ENCODE assay signal across 22 cellular contexts in the genomic region with DNA sequence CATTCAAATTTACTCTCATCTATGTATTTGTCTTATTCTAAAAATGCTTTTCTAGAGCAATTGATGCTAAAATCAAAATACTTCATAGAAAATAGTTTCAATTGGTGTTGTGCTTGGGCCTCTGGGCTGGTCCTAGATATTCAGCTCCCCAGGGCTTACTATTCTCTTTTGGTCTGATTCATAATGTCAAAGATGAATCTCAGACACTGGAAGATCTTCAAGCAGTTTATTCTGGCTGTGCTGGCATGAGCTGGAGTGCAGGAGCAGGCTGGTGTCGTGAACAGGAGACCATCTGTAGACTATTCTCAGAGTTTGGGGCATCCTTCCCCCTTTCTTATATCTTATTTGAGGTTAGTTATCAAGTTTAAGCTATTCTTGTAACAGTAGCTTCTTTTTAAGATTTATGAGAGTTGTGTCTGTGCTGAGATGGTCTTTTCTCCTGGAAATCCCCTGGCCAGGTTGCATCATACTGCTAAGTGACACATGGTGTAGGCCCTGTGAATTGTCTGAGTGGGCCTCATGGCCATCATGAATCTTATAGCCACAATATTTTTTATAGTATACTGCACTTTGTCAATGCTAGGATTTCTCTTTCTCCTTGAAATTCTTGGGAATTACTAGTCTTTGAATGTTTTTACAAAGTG.
DNase-seq lines count a peak whose midpoint lies in the region; ATAC-seq, FAIRE-seq and TF ChIP-seq lines count a peak whose summit lies in the region.
"Had no signal": no experiment of that assay in that cellular context is flagged by ENCODE, and none has a peak within 500 bp of the region (broad histone marks: within the 10 kb centered on the region; RNA-seq: fewer than 3 reads in every experiment).

No MANE protein-coding gene starts in this region.

- intact Hi-C loops in vagina (cut with DNase I) = no loop called here

- no peak for TF ChIP-seq POLR2A in vagina (IDR thresholded peaks at IDR 0.05)

- H3K36me3 Mint-ChIP-seq in glutamatergic neuron (ENCODE audit: unreplicated experiment) = no peaks in the 10 kb centered on the region
- H3K36me3 Mint-ChIP-seq in activated T-cell treated with anti-CD3 and anti-CD28 coated beads, Interleukin-2, amount 50 U/mL, for 24 hours (ENCODE audit: low read depth) = no peaks in the 10 kb centered on the region
- H3K36me3 Mint-ChIP-seq: CD4-positive, alpha-beta memory T cell had no signal

- H3K27me3 ChIP-seq in OCI-LY3 (ENCODE audit: low read depth, low read length) (no peaks in the 10 kb centered on the region), vagina (no peaks in the 10 kb centered on the region)
- H3K27me3 ChIP-seq in effector memory CD4-positive, alpha-beta T cell (replicated peaks; ENCODE audit: control insufficient read depth, insufficient read depth, low read length, poor library complexity, severe bottlenecking) = no peaks in the 10 kb centered on the region
- H3K27me3 ChIP-seq: SJSA1 had no signal

- peak overlapping the region; percentile 90 for H3K27ac Mint-ChIP-seq in glutamatergic neuron (ENCODE audit: unreplicated experiment)
- H3K27ac Mint-ChIP-seq in activated T-cell treated with anti-CD3 and anti-CD28 coated beads, Interleukin-2, amount 50 U/mL, for 24 hours = no peak overlapping the region
- H3K27ac Mint-ChIP-seq: activated CD4-positive, alpha-beta T cell treated with anti-CD3 and anti-CD28 coated beads for 36 hours; CD4-positive, alpha-beta memory T cell had no signal

- peak overlapping the region; percentile 98 for H2AFZ ChIP-seq in OCI-LY3 (ENCODE audit: low read depth, low read length)

- H3K79me2 ChIP-seq in OCI-LY3 (ENCODE audit: low read length) = no peaks in the 10 kb centered on the region

- H3K27me3 Mint-ChIP-seq in glutamatergic neuron (ENCODE audit: unreplicated experiment) = no peaks in the 10 kb centered on the region
- H3K27me3 Mint-ChIP-seq in activated T-cell treated with anti-CD3 and anti-CD28 coated beads, Interleukin-2, amount 50 U/mL, for 24 hours = no peaks in the 10 kb centered on the region
- H3K27me3 Mint-ChIP-seq: activated CD4-positive, alpha-beta T cell treated with anti-CD3 and anti-CD28 coated beads for 36 hours; CD4-positive, alpha-beta memory T cell had no signal

- H3K9me3 ChIP-seq in OCI-LY3 (ENCODE audit: insufficient read depth, low read length) = no peaks in the 10 kb centered on the region
- no peaks in the 10 kb centered on the region for H3K9me3 ChIP-seq in effector memory CD4-positive, alpha-beta T cell (ENCODE audit: control insufficient read depth, low read length)
- H3K9me3 ChIP-seq in vagina = no peaks in the 10 kb centered on the region
- H3K9me3 ChIP-seq: SJSA1 had no signal

- no peaks in the 10 kb centered on the region for H4K20me1 ChIP-seq in OCI-LY3 (ENCODE audit: insufficient read depth, low read length)

- H3K36me3 ChIP-seq in OCI-LY3 (replicated peaks; ENCODE audit: low read depth, low read length) (peaks cover 4% of the 10 kb centered on the region), vagina (no peaks in the 10 kb centered on the region)
- H3K36me3 ChIP-seq in effector memory CD4-positive, alpha-beta T cell (ENCODE audit: control insufficient read depth, insufficient read depth, low read length) = no peaks in the 10 kb centered on the region
- H3K36me3 ChIP-seq: SJSA1 had no signal

- peak overlapping the region; percentile 15; the same call in 1 of the 2 replicates for H3K27ac ChIP-seq in OCI-LY3 (ENCODE audit: low read length)
- no peak overlapping the region for H3K27ac ChIP-seq in effector memory CD4-positive, alpha-beta T cell (ENCODE audit: insufficient read depth, low read length, poor library complexity, severe bottlenecking)
- H3K27ac ChIP-seq in vagina = no peak overlapping the region
- H3K27ac ChIP-seq: SJSA1 had no signal

- H3K4me1 Mint-ChIP-seq in glutamatergic neuron (ENCODE audit: low read depth, unreplicated experiment) = peaks cover 7% of the 10 kb centered on the region
- H3K4me1 Mint-ChIP-seq in activated T-cell treated with anti-CD3 and anti-CD28 coated beads, Interleukin-2, amount 50 U/mL, for 24 hours (ENCODE audit: low read depth) = no peaks in the 10 kb centered on the region
- H3K4me1 Mint-ChIP-seq: activated CD4-positive, alpha-beta T cell treated with anti-CD3 and anti-CD28 coated beads for 36 hours; CD4-positive, alpha-beta memory T cell had no signal

- H3K4me2 ChIP-seq in OCI-LY3 (ENCODE audit: low read length) = peak overlapping the region; percentile 29; the same call in 1 of the 2 replicates

- no peaks in the 10 kb centered on the region for H3K9me3 Mint-ChIP-seq in glutamatergic neuron (ENCODE audit: unreplicated experiment)
- peaks cover 10% of the 10 kb centered on the region for H3K9me3 Mint-ChIP-seq in activated T-cell treated with anti-CD3 and anti-CD28 coated beads, Interleukin-2, amount 50 U/mL, for 24 hours

- no peak for FAIRE-seq in RCC 7860 (lab: Jason Lieb, UNC)
- FAIRE-seq: urothelium cell line had no signal

- H3K4me1 ChIP-seq in OCI-LY3 (ENCODE audit: low read length) = peaks cover 10% of the 10 kb centered on the region
- no peaks in the 10 kb centered on the region for H3K4me1 ChIP-seq in effector memory CD4-positive, alpha-beta T cell (ENCODE audit: control insufficient read depth, insufficient read depth, low read length, poor library complexity, severe bottlenecking)
- no peaks in the 10 kb centered on the region for H3K4me1 ChIP-seq in vagina
- H3K4me1 ChIP-seq: SJSA1 had no signal

- TF ChIP-seq CTCF in OCI-LY3 (IDR thresholded peaks at IDR 0.05; ENCODE audit: low read depth, low read length) (no peak), glutamatergic neuron (IDR thresholded peaks at IDR 0.05; ENCODE audit: partially characterized antibody, unreplicated experiment) (no peak), vagina (IDR thresholded peaks at IDR 0.05) (no peak)

- ATAC-seq in GM18907 (IDR thresholded peaks at IDR 0.05; ENCODE audit: unreplicated experiment) (peak; percentile 80), HG02678 (IDR thresholded peaks at IDR 0.05; ENCODE audit: unreplicated experiment) (peak; percentile 77)
- ATAC-seq: activated CD4-positive, alpha-beta T cell treated with anti-CD3 and anti-CD28 coated beads for 36 hours had no signal

- H3K4me3 ChIP-seq in OCI-LY3 (ENCODE audit: low read length) (no peak overlapping the region), vagina (no peak overlapping the region)
- no peak overlapping the region for H3K4me3 ChIP-seq in effector memory CD4-positive, alpha-beta T cell (ENCODE audit: insufficient read depth, low read depth, low read length, poor library complexity, severe bottlenecking)
- H3K4me3 ChIP-seq: SJSA1 had no signal

- H3K9ac ChIP-seq in OCI-LY3 (ENCODE audit: low read length) = no peak overlapping the region

- DNase-seq in glutamatergic neuron (no peak), vagina (ENCODE audit: extremely low spot score in 2 of 2) (no peak), RCC 7860 (ENCODE audit: low spot score) (no peak)
- DNase-seq in effector memory CD4-positive, alpha-beta T cell = no peak
- no peak for DNase-seq in activated T-cell treated with anti-CD3 and anti-CD28 coated beads, Interleukin-2, amount 50 U/mL, for 24 hours
- DNase-seq: activated CD4-positive, alpha-beta T cell treated with anti-CD3 and anti-CD28 coated beads for 36 hours; activated gamma-delta T cell; amygdala; CD4-positive, alpha-beta memory T cell; effector CD8-positive, alpha-beta T cell; head of caudate nucleus; KG1; NCI-H1105; NCI-H2107; NCI-H524 treated with DMSO at 0.1 percent for 48 hours; stimulated activated CD4-positive, alpha-beta T cell treated with anti-CD3 and anti-CD28 coated beads, Interleukin-2, amount 100 ng/mL, for 48 hours; T-helper 9 cell had no signal

- no peak overlapping the region for H3K4me3 Mint-ChIP-seq in glutamatergic neuron (ENCODE audit: unreplicated experiment)
- no peak overlapping the region for H3K4me3 Mint-ChIP-seq in activated T-cell treated with anti-CD3 and anti-CD28 coated beads, Interleukin-2, amount 50 U/mL, for 24 hours
- H3K4me3 Mint-ChIP-seq: activated CD4-positive, alpha-beta T cell treated with anti-CD3 and anti-CD28 coated beads for 36 hours; CD4-positive, alpha-beta memory T cell had no signal
